37 cellular contexts compared by ENCODE assay signal in the genomic region with DNA sequence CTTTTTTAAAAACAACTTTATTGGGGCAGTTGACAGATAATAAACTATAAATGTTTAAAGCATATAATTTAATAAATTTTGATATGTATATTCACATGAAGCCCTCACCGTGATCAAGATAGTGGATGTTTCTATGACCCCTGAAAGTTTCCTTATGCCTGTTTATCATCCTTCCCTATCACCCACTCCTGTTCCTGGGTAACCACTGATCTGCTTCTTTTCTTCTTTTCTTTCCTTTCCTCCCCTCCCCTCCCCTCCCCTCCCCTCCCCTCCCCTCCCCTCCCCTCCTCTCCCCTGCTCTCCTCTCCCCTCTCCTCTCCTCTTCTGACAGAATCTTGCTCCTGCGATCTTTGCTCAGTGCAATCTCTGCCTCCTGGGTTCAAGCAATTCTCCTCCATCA.
"Had no signal": no experiment of that assay in that cellular context is flagged by ENCODE, and none has a peak within 500 bp of the region (broad histone marks: within the 10 kb centered on the region; RNA-seq: fewer than 3 reads in every experiment).

No MANE protein-coding gene starts in this region.

- ATAC-seq: activated naive CD4-positive, alpha-beta T cell treated with anti-CD3 and anti-CD28 coated beads, Interleukin-2, amount 50 U/mL, for 72 hours; activated T-cell treated with anti-CD3 and anti-CD28 coated beads, Interleukin-2, amount 50 U/mL, for 4 hours; activated T-helper 17 cell treated with anti-CD3 and anti-CD28 coated beads, Interleukin-2, amount 50 U/mL, for 72 hours; body of pancreas had no signal

- H3K4me1 Mint-ChIP-seq: activated B cell treated with CpG ODN at 0.5 μM for 24 hours; activated CD4-positive, alpha-beta T cell treated with anti-CD3 and anti-CD28 coated beads, Interleukin-2, amount 10 ng/mL, durations not matched to agents 24 days and 14 days; activated naive CD8-positive, alpha-beta T cell treated with anti-CD3 and anti-CD28 coated beads for 36 hours; activated T-helper 17 cell treated with anti-CD3 and anti-CD28 coated beads, Interleukin-2, amount 50 U/mL, for 72 hours had no signal

- H3K27me3 Mint-ChIP-seq: activated B cell treated with CpG ODN at 0.5 μM for 24 hours; activated CD4-positive, alpha-beta memory T cell treated with anti-CD3 and anti-CD28 coated beads for 36 hours; activated naive CD8-positive, alpha-beta T cell treated with anti-CD3 and anti-CD28 coated beads for 36 hours had no signal

- H3K36me3 ChIP-seq: adrenal gland, brain microvascular endothelial cell, breast epithelium had no signal

- DNase-seq: activated B cell treated with CpG ODN at 0.5 μM for 24 hours; activated CD4-positive, alpha-beta memory T cell treated with anti-CD3 and anti-CD28 coated beads for 36 hours; activated CD4-positive, alpha-beta T cell treated with anti-CD3 and anti-CD28 coated beads for 4 hours; activated CD4-positive, alpha-beta T cell treated with anti-CD3 and anti-CD28 coated beads, Interleukin-2, amount 10 ng/mL, durations not matched to agents 24 days and 14 days; activated CD4-positive, alpha-beta T cell treated with anti-CD3 and anti-CD28 coated beads, Interleukin-2, amount 50 U/mL, for 1 hour; activated CD4-positive, alpha-beta T cell treated with anti-CD3 and anti-CD28 coated beads, Interleukin-2, amount 50 U/mL, for 4 hours; activated CD4-positive, CD25-positive, alpha-beta regulatory T cell treated with anti-CD3 and anti-CD28 coated beads, Interleukin-2, amount 50 U/mL, for 72 hours; activated CD8-positive, alpha-beta memory T cell treated with anti-CD3 and anti-CD28 coated beads, Interleukin-2, amount 50 U/mL, for 4 hours; activated effector memory CD4-positive, alpha-beta T cell treated with anti-CD3 and anti-CD28 coated beads, Interleukin-2, amount 50 U/mL, for 16 hours; activated gamma-delta T cell treated with Interleukin-2 at 50 U/mL for 16 hours; activated naive CD4-positive, alpha-beta T cell; activated naive CD4-positive, alpha-beta T cell treated with anti-CD3 and anti-CD28 coated beads for 36 hours; activated naive CD4-positive, alpha-beta T cell treated with anti-CD3 and anti-CD28 coated beads, Interleukin-2, amount 50 U/mL, for 16 hours; activated naive CD8-positive, alpha-beta T cell treated with anti-CD3 and anti-CD28 coated beads for 36 hours; activated T-cell treated with anti-CD3 and anti-CD28 coated beads for 4 hours; activated T-cell treated with anti-CD3 and anti-CD28 coated beads, Interleukin-2, amount 50 U/mL, for 1 hour; activated T-cell treated with anti-CD3 and anti-CD28 coated beads, Interleukin-2, amount 50 U/mL, for 4 hours; activated T-cell treated with anti-CD3 and anti-CD28 coated beads, Interleukin-2, amount 50 U/mL, for 72 hours; amniotic stem cell; aorta; body of pancreas; brain microvascular endothelial cell; central memory CD4-positive, alpha-beta T cell; cerebellar nuclear complex; T-helper 1 cell; T-helper 9 cell had no signal

- H3K9me3 ChIP-seq: adrenal gland, body of pancreas, breast epithelium had no signal

- H3K4me1 ChIP-seq: adrenal gland, body of pancreas, breast epithelium had no signal

- H3K4me3 ChIP-seq: adrenal gland, body of pancreas, breast epithelium had no signal

- H3K27me3 ChIP-seq: body of pancreas, breast epithelium had no signal

- H3K27ac ChIP-seq: adrenal gland, body of pancreas, brain microvascular endothelial cell, breast epithelium, VCaP had no signal

- H3K9me3 Mint-ChIP-seq: activated B cell treated with CpG ODN at 0.5 μM for 24 hours; activated CD4-positive, alpha-beta memory T cell treated with anti-CD3 and anti-CD28 coated beads for 36 hours; activated CD4-positive, alpha-beta T cell treated with anti-CD3 and anti-CD28 coated beads, Interleukin-2, amount 10 ng/mL, durations not matched to agents 24 days and 14 days; activated CD8-positive, alpha-beta T cell treated with anti-CD3 and anti-CD28 coated beads for 36 hours; activated naive CD4-positive, alpha-beta T cell treated with anti-CD3 and anti-CD28 coated beads for 36 hours; activated naive CD4-positive, alpha-beta T cell treated with anti-CD3 and anti-CD28 coated beads, Interleukin-2, amount 50 U/mL, for 72 hours; activated naive CD8-positive, alpha-beta T cell treated with anti-CD3 and anti-CD28 coated beads for 36 hours; activated T-cell treated with anti-CD3 and anti-CD28 coated beads, Interleukin-2, amount 50 U/mL, for 4 hours; activated T-cell treated with anti-CD3 and anti-CD28 coated beads, Interleukin-2, amount 50 U/mL, for 72 hours; activated T-helper 1 cell treated with anti-CD3 and anti-CD28 coated beads, Interleukin-12 subunit alpha, Interleukin-12 subunit beta, Interleukin-2, Interleukin-4 antibody, amounts not matched to agents 30 ng/mL and 10 ng/mL and 1 ng/mL, durations not matched to agents 14 hours and 24 hours and 36 hours; activated T-helper 17 cell treated with anti-CD3 and anti-CD28 coated beads, Interleukin-2, amount 50 U/mL, for 72 hours; T-helper 1 cell treated with Interleukin-12 subunit alpha and Interleukin-12 subunit beta and Interleukin-4 antibody, amounts not matched to agents 30 μg/mL and 1 μg/mL, for 36 hours; T-helper 2 cell treated with Interferon-gamma antibody and Interleukin-4, amounts not matched to agents 5 μg/mL and 100 μg/mL, for 36 hours had no signal

- H3K36me3 Mint-ChIP-seq: activated CD4-positive, alpha-beta memory T cell treated with anti-CD3 and anti-CD28 coated beads for 36 hours; activated naive CD4-positive, alpha-beta T cell treated with anti-CD3 and anti-CD28 coated beads, Interleukin-2, amount 50 U/mL, for 72 hours; activated naive CD8-positive, alpha-beta T cell treated with anti-CD3 and anti-CD28 coated beads for 36 hours had no signal

- H3K4me3 Mint-ChIP-seq: activated B cell treated with CpG ODN at 0.5 μM for 24 hours; activated CD4-positive, alpha-beta memory T cell treated with anti-CD3 and anti-CD28 coated beads for 36 hours; activated CD4-positive, alpha-beta T cell treated with anti-CD3 and anti-CD28 coated beads, Interleukin-2, amount 10 ng/mL, durations not matched to agents 24 days and 14 days; activated CD8-positive, alpha-beta T cell treated with anti-CD3 and anti-CD28 coated beads for 36 hours; activated naive CD4-positive, alpha-beta T cell treated with anti-CD3 and anti-CD28 coated beads for 36 hours; activated naive CD8-positive, alpha-beta T cell treated with anti-CD3 and anti-CD28 coated beads for 36 hours; activated T-cell treated with anti-CD3 and anti-CD28 coated beads, Interleukin-2, amount 50 U/mL, for 4 hours; activated T-helper 1 cell treated with anti-CD3 and anti-CD28 coated beads, Interleukin-12 subunit alpha, Interleukin-12 subunit beta, Interleukin-2, Interleukin-4 antibody, amounts not matched to agents 30 ng/mL and 10 ng/mL and 1 ng/mL, durations not matched to agents 14 hours and 24 hours and 36 hours; activated T-helper 17 cell treated with anti-CD3 and anti-CD28 coated beads, Interleukin-2, amount 50 U/mL, for 72 hours; T-helper 1 cell treated with Interleukin-12 subunit alpha and Interleukin-12 subunit beta and Interleukin-4 antibody, amounts not matched to agents 30 μg/mL and 1 μg/mL, for 36 hours; T-helper 2 cell treated with Interferon-gamma antibody and Interleukin-4, amounts not matched to agents 5 μg/mL and 100 μg/mL, for 36 hours had no signal

- H3K27ac Mint-ChIP-seq: activated B cell treated with CpG ODN at 0.5 μM for 24 hours; activated CD4-positive, alpha-beta memory T cell treated with anti-CD3 and anti-CD28 coated beads for 36 hours; activated CD4-positive, alpha-beta T cell treated with anti-CD3 and anti-CD28 coated beads, Interleukin-2, amount 10 ng/mL, durations not matched to agents 24 days and 14 days; activated CD8-positive, alpha-beta T cell treated with anti-CD3 and anti-CD28 coated beads for 36 hours; activated naive CD4-positive, alpha-beta T cell treated with anti-CD3 and anti-CD28 coated beads for 36 hours; activated naive CD4-positive, alpha-beta T cell treated with anti-CD3 and anti-CD28 coated beads, Interleukin-2, amount 50 U/mL, for 72 hours; activated naive CD8-positive, alpha-beta T cell treated with anti-CD3 and anti-CD28 coated beads for 36 hours; activated T-helper 1 cell treated with anti-CD3 and anti-CD28 coated beads, Interleukin-12 subunit alpha, Interleukin-12 subunit beta, Interleukin-2, Interleukin-4 antibody, amounts not matched to agents 30 ng/mL and 10 ng/mL and 1 ng/mL, durations not matched to agents 14 hours and 24 hours and 36 hours; activated T-helper 17 cell treated with anti-CD3 and anti-CD28 coated beads, Interleukin-2, amount 50 U/mL, for 72 hours; T-helper 1 cell treated with Interleukin-12 subunit alpha and Interleukin-12 subunit beta and Interleukin-4 antibody, amounts not matched to agents 30 μg/mL and 1 μg/mL, for 36 hours; T-helper 2 cell treated with Interferon-gamma antibody and Interleukin-4, amounts not matched to agents 5 μg/mL and 100 μg/mL, for 36 hours had no signal

- FAIRE-seq: astrocyte, TTC549 had no signal
